Comparison of ENCODE assay signal across 18 cellular contexts in genomic region chr22:28935140-28935539, GRCh38. TPM values are rescaled to one million over a fixed set of nuclear protein-coding genes. Genes with fewer than 3 reads are reported as not detected.
DNase-seq lines count a peak whose midpoint lies in the region; ATAC-seq, FAIRE-seq and TF ChIP-seq lines count a peak whose summit lies in the region.
"Had no signal": no experiment of that assay in that cellular context is flagged by ENCODE, and none has a peak within 500 bp of the region (broad histone marks: within the 10 kb centered on the region; RNA-seq: fewer than 3 reads in every experiment).

No MANE protein-coding gene starts in this region.

- POLR2A ChIA-PET in OCI-LY7 (lab: Charles Lee), result no interaction called here

- no peak for FAIRE-seq in H54 (lab: Jason Lieb, UNC)

- H3K9me3 ChIP-seq in OCI-LY7 (ENCODE audit: low read length) (no peaks in the 10 kb centered on the region), liver (ENCODE audit: control insufficient read depth in 4 of 4, low read length in 3 of 4) (no peaks in the 10 kb centered on the region), thoracic aorta (no peaks in the 10 kb centered on the region)
- H3K9me3 ChIP-seq: SK-N-SH had no signal

- H3K9me2 ChIP-seq in OCI-LY7 (ENCODE audit: insufficient read depth, low read length), result no peaks in the 10 kb centered on the region
- H3K9me2 ChIP-seq: SK-N-SH had no signal

- H3K27me3 ChIP-seq in liver (ENCODE audit: control insufficient read depth in 4 of 4, insufficient read depth in 4 of 4, low read length in 3 of 4), result no peaks in the 10 kb centered on the region
- no peaks in the 10 kb centered on the region for H3K27me3 ChIP-seq in thoracic aorta (replicated peaks; ENCODE audit: insufficient read depth)

- no peak overlapping the region for H3K9ac ChIP-seq in liver (ENCODE audit: low read depth in 1 of 2, low read length in 2 of 2)
- H3K9ac ChIP-seq: SK-N-SH had no signal

- TF ChIP-seq POLR2A in H54 (IDR thresholded peaks at IDR 0.05; ENCODE audit: low read depth, low read length), result no peak

- no peaks in the 10 kb centered on the region for H4K20me1 ChIP-seq in OCI-LY7 (ENCODE audit: insufficient read depth, low read length)

- ATAC-seq in thoracic aorta (ENCODE audit: insufficient number of reproducible peaks, low FRiP score, low read depth), result no peak
- ATAC-seq in GM19324 (IDR thresholded peaks at IDR 0.05; ENCODE audit: low FRiP score, unreplicated experiment), result no peak
- no peak for ATAC-seq in GM21390 (IDR thresholded peaks at IDR 0.05; ENCODE audit: unreplicated experiment)

- H3K4me3 Mint-ChIP-seq in brain, result no peak overlapping the region

- H3K36me3 Mint-ChIP-seq in brain, result no peaks in the 10 kb centered on the region
- H3K36me3 Mint-ChIP-seq: CD14-positive monocyte had no signal

- H3K4me1 ChIP-seq in OCI-LY7 (ENCODE audit: insufficient read depth, low read length, poor library complexity, severe bottlenecking) (peaks cover 6% of the 10 kb centered on the region), liver (ENCODE audit: control insufficient read depth in 4 of 4, insufficient read depth in 4 of 4, low read length in 3 of 4) (peaks cover 10 to 42% (median 25%) of the 10 kb centered on the region in 4 donors), thoracic aorta (ENCODE audit: control insufficient read depth in 1 of 2, low read depth in 2 of 2) (peaks cover 9 to 62% of the 10 kb centered on the region in 2 donors)

- H3K4me1 Mint-ChIP-seq in brain, result peaks cover 84% of the 10 kb centered on the region
- H3K4me1 Mint-ChIP-seq: CD14-positive monocyte had no signal

- H3K27ac Mint-ChIP-seq in brain, result peak overlapping the region in 3 of 5 experiments; percentile 9 to 74 (median 72)
- H3K27ac Mint-ChIP-seq: CD14-positive monocyte had no signal

- no TSS peak for BruUV-seq in OCI-LY7 (replicated peaks; lab: Mats Ljungman, UMichigan)

- H3K79me2 ChIP-seq in OCI-LY7 (ENCODE audit: insufficient read depth, low read depth, low read length), result no peaks in the 10 kb centered on the region

- H3K4me3 ChIP-seq in OCI-LY7 (ENCODE audit: low read depth, low read length, poor library complexity, severe bottlenecking) (no peak overlapping the region), liver (ENCODE audit: low read depth in 1 of 3, low read length in 3 of 3) (no peak overlapping the region), thoracic aorta (peak overlapping the region; percentile 42)

- CTCF ChIA-PET in OCI-LY7 (lab: Charles Lee; ENCODE audit: unreplicated experiment), result no interaction called here

- TF ChIP-seq RAD21 in liver (IDR thresholded peaks at IDR 0.05), result no peak

- H3K27me3 Mint-ChIP-seq in brain, result no peaks in the 10 kb centered on the region

- H3K36me3 ChIP-seq in OCI-LY7 (ENCODE audit: insufficient read depth, low read length) (no peaks in the 10 kb centered on the region), liver (ENCODE audit: control insufficient read depth in 4 of 4, insufficient read depth in 3 of 4, low read depth in 1 of 4, low read length in 3 of 4) (no peaks in the 10 kb centered on the region), thoracic aorta (no peaks in the 10 kb centered on the region)

- no peaks in the 10 kb centered on the region for H3K9me3 Mint-ChIP-seq in brain

- H3K4me2 ChIP-seq in OCI-LY7 (ENCODE audit: low read length), result no peak overlapping the region
- H3K4me2 ChIP-seq: SK-N-SH had no signal

- H2AFZ ChIP-seq in OCI-LY7 (ENCODE audit: low read length), result no peak overlapping the region

- DNase-seq in OCI-LY7 (ENCODE audit: low spot score) (no peak), thoracic aorta (ENCODE audit: low spot score) (no peak), H54 (ENCODE audit: insufficient read length, low spot score) (no peak)
- DNase-seq: AML-193, DMS79 treated with DMSO at 0.1 percent for 48 hours, KG1, NCI-H1417, NCI-H187, NCI-H2107, NCI-H510A treated with DMSO at 0.1 percent for 48 hours, NCI-H774, SHP77, SK-N-SH had no signal

- TF ChIP-seq CTCF in OCI-LY7 (conservative IDR thresholded peaks at IDR 0.05; ENCODE audit: low read length) (0 out of 2 replicates have a peak, but pooled peaks have one; percentile 8), brain (conservative IDR thresholded peaks at IDR 0.05) (no peak), liver (IDR thresholded peaks at IDR 0.05; ENCODE audit: low read depth, low read length, missing input control) (no peak), thoracic aorta (IDR thresholded peaks at IDR 0.05) (no peak)

- no peak overlapping the region for H3K27ac ChIP-seq in OCI-LY7 (ENCODE audit: low read depth, low read length, poor library complexity, severe bottlenecking)
- H3K27ac ChIP-seq in liver (ENCODE audit: low read depth in 1 of 2, low read length in 2 of 2), result peak overlapping the region; percentile 13 to 36
- H3K27ac ChIP-seq in thoracic aorta, result peak overlapping the region; percentile 3 to 58

- intact Hi-C loops in OCI-LY7 (cut with micrococcal nuclease; ENCODE audit: unreplicated experiment), result no loop called here

- 77% methylated on average over 4 of the region's 4 CpGs for WGBS in liver

TF ChIP-seq in liver, 16 proteins besides CTCF, POLR2A, EP300 and RAD21:
- no peak for TF ChIP-seq NR2F2 (IDR thresholded peaks at IDR 0.05)
- TF ChIP-seq HNF4A (conservative IDR thresholded peaks at IDR 0.05), result no peak
- TF ChIP-seq FOXA1 (IDR thresholded peaks at IDR 0.05), result no peak
- TF ChIP-seq EGR1 (IDR thresholded peaks at IDR 0.05; ENCODE audit: low read depth in 2 of 2), result no peak

RNA-seq across cellular contexts. Expression of gene ZNRF3, which starts 51.8 kb away (rescaled TPM):
- 1.2 and 3.6 TPM in 2 replicates for total RNA-seq in OCI-LY7 (2014; rRNA removed; shearing (Covaris generic))
- total RNA-seq in OCI-LY7 (2022) (3.1 and 3.9 TPM in 2 replicates), liver (1 to 10 TPM; 5.0 to 5.9 TPM), thoracic aorta (10 to 100 TPM; 17.2 to 23.1 TPM)
- polyA plus RNA-seq in brain (ENCODE audit: insufficient read depth, low read depth, low replicate concordance) (10.9 TPM), liver (1 to 10 TPM; 2.2 to 4.4 TPM)
- polyA plus RNA-seq: CD14-positive monocyte had no signal
